Comparison of ENCODE assay signal across 25 cellular contexts in genomic region chr19:27765397-27765796, GRCh38.
"Had no signal": no experiment of that assay in that cellular context is flagged by ENCODE, and none has a peak within 500 bp of the region (broad histone marks: within the 10 kb centered on the region; RNA-seq: fewer than 3 reads in every experiment).

No MANE protein-coding gene starts in this region.

- H3K27ac Mint-ChIP-seq: naive thymus-derived CD8-positive, alpha-beta T cell; nephron progenitor cell; stimulated activated naive B cell treated with anti-CD40 and anti-IgM and Interleukin-4, amounts not matched to agents 10 μg/mL and 1 μg/mL and 100 μg/mL, for 72 hours; stimulated activated naive CD8-positive, alpha-beta T cell treated with anti-CD3 and anti-CD28 coated beads, Interleukin-15, Interleukin-2, amounts not matched to agents 100 ng/mL and 50 ng/mL, for 24 hours had no signal

- H3K27me3 ChIP-seq: gastrocnemius medialis, heart left ventricle, hepatocyte, left lung, ovary, right lobe of liver, tibial nerve, upper lobe of right lung, vagina had no signal

- H3K4me3 ChIP-seq: gastrocnemius medialis, heart left ventricle, hepatocyte, left lung, ovary, right lobe of liver, smooth muscle cell, thoracic aorta, tibial nerve, upper lobe of right lung, vagina had no signal

- H3K4me1 Mint-ChIP-seq: nephron progenitor cell; stimulated activated naive B cell treated with anti-CD40 and anti-IgM and Interleukin-4, amounts not matched to agents 10 μg/mL and 1 μg/mL and 100 μg/mL, for 72 hours had no signal

- H3K79me2 ChIP-seq: hepatocyte had no signal

- H2AFZ ChIP-seq: hepatocyte had no signal

- DNase-seq: cortex of kidney; effector CD4-positive, alpha-beta T cell; foreskin fibroblast; gastrocnemius medialis; heart left ventricle; kidney; left lung; mesenchymal stem cell; midbrain; naive thymus-derived CD8-positive, alpha-beta T cell; nephron progenitor cell; nucleus accumbens; ovary; posterior cingulate gyrus; retina; right lobe of liver; stimulated activated CD4-positive, alpha-beta T cell treated with anti-CD3 and anti-CD28 coated beads, Interleukin-2, amount 100 ng/mL, for 48 hours; stimulated activated naive B cell treated with anti-CD40 and anti-IgM and Interleukin-4, amounts not matched to agents 10 μg/mL and 1 μg/mL and 100 μg/mL, for 72 hours; upper lobe of right lung had no signal

- H3K9me3 ChIP-seq: gastrocnemius medialis, ovary, right lobe of liver had no signal

- H3K4me2 ChIP-seq: hepatocyte, smooth muscle cell had no signal

- FAIRE-seq: kidney had no signal

- H3K4me1 ChIP-seq: gastrocnemius medialis, left lung, right lobe of liver, tibial nerve, upper lobe of right lung, vagina had no signal

- H3K36me3 ChIP-seq: gastrocnemius medialis, heart left ventricle, left lung, ovary, right lobe of liver, upper lobe of right lung, vagina had no signal

- H3K27me3 Mint-ChIP-seq: naive thymus-derived CD8-positive, alpha-beta T cell; stimulated activated naive B cell treated with anti-CD40 and anti-IgM and Interleukin-4, amounts not matched to agents 10 μg/mL and 1 μg/mL and 100 μg/mL, for 72 hours; stimulated activated naive CD8-positive, alpha-beta T cell treated with anti-CD3 and anti-CD28 coated beads, Interleukin-15, Interleukin-2, amounts not matched to agents 100 ng/mL and 50 ng/mL, for 24 hours had no signal

- H3K27ac ChIP-seq: gastrocnemius medialis, heart left ventricle, hepatocyte, left lung, ovary, right lobe of liver, thoracic aorta, tibial nerve, upper lobe of right lung, vagina had no signal

- H3K4me3 Mint-ChIP-seq: naive thymus-derived CD8-positive, alpha-beta T cell; nephron progenitor cell; stimulated activated naive B cell treated with anti-CD40 and anti-IgM and Interleukin-4, amounts not matched to agents 10 μg/mL and 1 μg/mL and 100 μg/mL, for 72 hours; stimulated activated naive CD8-positive, alpha-beta T cell treated with anti-CD3 and anti-CD28 coated beads, Interleukin-15, Interleukin-2, amounts not matched to agents 100 ng/mL and 50 ng/mL, for 24 hours had no signal
